In genomic region chr2:154837035-154837434, GRCh38 we compare ENCODE assay signal across 16 cellular contexts.
"Had no signal": no experiment of that assay in that cellular context is flagged by ENCODE, and none has a peak within 500 bp of the region (broad histone marks: within the 10 kb centered on the region; RNA-seq: fewer than 3 reads in every experiment).

No MANE protein-coding gene starts in this region.

- H3K9me3 ChIP-seq: SJSA1 had no signal

- DNase-seq: Kasumi-1, MM.1S, NCI-H1436, NCI-H187, NCI-H2171, NCI-H226, NCI-H446, NCI-H510A, NCI-H524 treated with DMSO at 0.1 percent for 48 hours, Right ventricle myocardium superior, RPMI8226, SIG-M5 had no signal

- FAIRE-seq: RCC 7860 had no signal

- H3K4me3 ChIP-seq: SJSA1, SK-N-MC had no signal

- H3K4me1 ChIP-seq: SJSA1 had no signal

- H3K9ac ChIP-seq: KMS-11 had no signal

- H3K27me3 ChIP-seq: SJSA1 had no signal

- H3K27ac ChIP-seq: KMS-11, SJSA1, SK-N-MC had no signal

- H3K36me3 ChIP-seq: SJSA1 had no signal

- H3K4me2 ChIP-seq: KMS-11 had no signal
